Comparison of ENCODE assay signal across 28 cellular contexts in genomic region chr14:88030892-88031291, GRCh38. TPM values are rescaled to one million over a fixed set of nuclear protein-coding genes. Genes with fewer than 3 reads are reported as not detected.
"Had no signal": no experiment of that assay in that cellular context is flagged by ENCODE, and none has a peak within 500 bp of the region (broad histone marks: within the 10 kb centered on the region; RNA-seq: fewer than 3 reads in every experiment).

No MANE protein-coding gene starts in this region.

- H3K27ac ChIP-seq: ascending aorta, breast epithelium, cardiac muscle cell, colonic mucosa, epithelial cell of prostate, esophagus squamous epithelium, gastroesophageal sphincter had no signal

- H3K36me3 ChIP-seq: ascending aorta, breast epithelium, cardiac muscle cell, colonic mucosa, esophagus squamous epithelium, gastroesophageal sphincter had no signal

- H3K4me1 ChIP-seq: ascending aorta, breast epithelium, colonic mucosa, esophagus squamous epithelium, gastroesophageal sphincter had no signal

- FAIRE-seq: endometrium, endothelial cell of umbilical vein had no signal

- H3K4me3 ChIP-seq: ascending aorta, breast epithelium, cardiac muscle cell, colonic mucosa, esophagus squamous epithelium, gastroesophageal sphincter had no signal

- DNase-seq: activated CD4-positive, alpha-beta memory T cell treated with anti-CD3 and anti-CD28 coated beads for 36 hours; activated CD4-positive, alpha-beta T cell treated with anti-CD3 and anti-CD28 coated beads for 36 hours; activated CD4-positive, alpha-beta T cell treated with anti-CD3 and anti-CD28 coated beads, Interleukin-2, amount 10 ng/mL, durations not matched to agents 24 days and 14 days; activated CD4-positive, CD25-positive, alpha-beta regulatory T cell; activated CD4-positive, CD25-positive, alpha-beta regulatory T cell treated with anti-CD3 and anti-CD28 coated beads, Interleukin-2, amount 50 U/mL, for 72 hours; activated CD8-positive, alpha-beta memory T cell treated with anti-CD3 and anti-CD28 coated beads, Interleukin-2, amount 10 ng/mL, durations not matched to agents 7 days and 5 days; activated CD8-positive, alpha-beta memory T cell treated with anti-CD3 and anti-CD28 coated beads, Interleukin-2, amount 50 U/mL, for 4 hours; activated CD8-positive, alpha-beta T cell treated with anti-CD3 and anti-CD28 coated beads, Interleukin-2, amount 10 ng/mL, durations not matched to agents 7 days and 5 days; activated gamma-delta T cell; activated naive CD4-positive, alpha-beta T cell; activated naive CD4-positive, alpha-beta T cell treated with anti-CD3 and anti-CD28 coated beads, Interleukin-2, amount 10 ng/mL, durations not matched to agents 7 days and 5 days; activated T-cell treated with anti-CD3 and anti-CD28 coated beads, Interleukin-2, amount 50 U/mL, for 1 hour; activated T-cell treated with anti-CD3 and anti-CD28 coated beads, Interleukin-2, amount 50 U/mL, for 48 hours; central memory CD4-positive, alpha-beta T cell; cerebellar nuclear complex; colonic mucosa; effector CD8-positive, alpha-beta T cell; esophagus squamous epithelium; foreskin melanocyte had no signal

- H3K9me3 ChIP-seq: ascending aorta, breast epithelium, colonic mucosa, esophagus squamous epithelium, gastroesophageal sphincter had no signal

- H3K27me3 ChIP-seq: ascending aorta, breast epithelium, colonic mucosa had no signal

- ATAC-seq: activated CD4-positive, alpha-beta T cell treated with anti-CD3 and anti-CD28 coated beads for 36 hours; activated CD8-positive, alpha-beta memory T cell treated with anti-CD3 and anti-CD28 coated beads, Interleukin-2, amount 10 ng/mL, durations not matched to agents 7 days and 5 days; activated naive CD4-positive, alpha-beta T cell treated with anti-CD3 and anti-CD28 coated beads, Interleukin-2, amount 50 U/mL, for 72 hours; gastroesophageal sphincter had no signal

RNA-seq across cellular contexts. Expression of gene GPR65, which starts 26.0 kb away (rescaled TPM):
- total RNA-seq: cardiac muscle cell, glomerular endothelial cell had no signal
- polyA plus RNA-seq: cardiac muscle cell had no signal
